ENCODE assay signal across 1 cellular context in the genomic region with DNA sequence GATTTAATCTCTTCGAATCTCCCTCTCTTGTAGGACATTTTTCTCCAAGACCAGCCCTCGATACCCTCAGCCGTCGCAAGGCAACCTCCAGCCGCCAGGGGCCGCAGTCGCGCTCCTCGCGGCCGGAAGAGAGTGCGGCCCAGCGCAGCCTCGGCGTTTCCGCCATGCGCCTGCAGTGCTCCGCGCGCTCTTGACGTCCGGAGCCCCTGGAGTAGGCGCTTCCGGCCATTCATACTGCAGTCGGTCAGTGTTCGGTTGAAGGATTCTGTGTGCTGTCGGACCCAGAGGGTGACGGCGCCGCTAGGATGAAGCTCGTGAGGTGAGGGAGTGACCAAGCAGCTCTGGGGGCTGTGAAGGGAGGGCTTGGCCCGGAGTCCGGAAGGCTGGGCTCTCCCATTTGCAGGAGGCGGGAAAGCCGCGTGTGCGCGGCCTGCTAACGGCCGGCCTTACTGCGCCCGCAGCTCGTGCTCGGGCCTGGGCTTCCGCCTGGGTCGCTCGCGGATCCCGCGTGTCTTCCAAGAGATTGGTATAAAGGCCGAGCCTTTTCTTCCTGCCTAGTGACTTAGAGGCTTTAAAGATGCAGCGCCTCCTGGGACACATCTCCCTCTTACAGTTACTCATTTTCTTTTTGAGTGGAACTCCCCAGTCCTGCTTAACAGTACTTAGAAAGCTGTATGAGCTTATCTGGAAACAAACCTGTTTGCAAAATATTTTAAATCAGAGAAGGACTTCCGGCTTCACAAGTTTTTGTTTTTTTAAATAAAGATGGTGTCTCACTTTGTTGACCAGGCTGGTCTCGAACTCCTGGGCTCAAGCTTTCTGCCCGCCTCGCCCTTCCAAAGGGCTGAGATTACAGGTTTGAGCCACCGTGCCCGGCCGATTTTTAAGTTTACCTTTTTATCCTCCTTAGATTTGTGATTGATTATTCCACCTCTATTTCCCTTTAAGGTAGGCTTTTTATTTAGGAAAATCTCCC.
TF ChIP-seq lines count a peak whose summit lies in the region.

A gene (plus strand): TSS at position 190 of the 976 bp plus-strand sequence. CDS start 116 bp downstream, at position 306.

TF ChIP-seq in WTC11, 78 proteins besides CTCF, POLR2A, EP300 and RAD21 (continued from another document and continues in another):
- TF ChIP-seq, protein P1, sequence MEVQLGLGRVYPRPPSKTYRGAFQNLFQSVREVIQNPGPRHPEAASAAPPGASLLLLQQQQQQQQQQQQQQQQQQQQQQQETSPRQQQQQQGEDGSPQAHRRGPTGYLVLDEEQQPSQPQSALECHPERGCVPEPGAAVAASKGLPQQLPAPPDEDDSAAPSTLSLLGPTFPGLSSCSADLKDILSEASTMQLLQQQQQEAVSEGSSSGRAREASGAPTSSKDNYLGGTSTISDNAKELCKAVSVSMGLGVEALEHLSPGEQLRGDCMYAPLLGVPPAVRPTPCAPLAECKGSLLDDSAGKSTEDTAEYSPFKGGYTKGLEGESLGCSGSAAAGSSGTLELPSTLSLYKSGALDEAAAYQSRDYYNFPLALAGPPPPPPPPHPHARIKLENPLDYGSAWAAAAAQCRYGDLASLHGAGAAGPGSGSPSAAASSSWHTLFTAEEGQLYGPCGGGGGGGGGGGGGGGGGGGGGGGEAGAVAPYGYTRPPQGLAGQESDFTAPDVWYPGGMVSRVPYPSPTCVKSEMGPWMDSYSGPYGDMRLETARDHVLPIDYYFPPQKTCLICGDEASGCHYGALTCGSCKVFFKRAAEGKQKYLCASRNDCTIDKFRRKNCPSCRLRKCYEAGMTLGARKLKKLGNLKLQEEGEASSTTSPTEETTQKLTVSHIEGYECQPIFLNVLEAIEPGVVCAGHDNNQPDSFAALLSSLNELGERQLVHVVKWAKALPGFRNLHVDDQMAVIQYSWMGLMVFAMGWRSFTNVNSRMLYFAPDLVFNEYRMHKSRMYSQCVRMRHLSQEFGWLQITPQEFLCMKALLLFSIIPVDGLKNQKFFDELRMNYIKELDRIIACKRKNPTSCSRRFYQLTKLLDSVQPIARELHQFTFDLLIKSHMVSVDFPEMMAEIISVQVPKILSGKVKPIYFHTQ (CRISPR knock-in tag; IDR thresholded peaks at IDR 0.05): no peak
- peak; percentile 56; the same call in 1 of the 2 replicates for TF ChIP-seq JUN (CRISPR knock-in tag; IDR thresholded peaks at IDR 0.05)
- TF ChIP-seq, protein P2, sequence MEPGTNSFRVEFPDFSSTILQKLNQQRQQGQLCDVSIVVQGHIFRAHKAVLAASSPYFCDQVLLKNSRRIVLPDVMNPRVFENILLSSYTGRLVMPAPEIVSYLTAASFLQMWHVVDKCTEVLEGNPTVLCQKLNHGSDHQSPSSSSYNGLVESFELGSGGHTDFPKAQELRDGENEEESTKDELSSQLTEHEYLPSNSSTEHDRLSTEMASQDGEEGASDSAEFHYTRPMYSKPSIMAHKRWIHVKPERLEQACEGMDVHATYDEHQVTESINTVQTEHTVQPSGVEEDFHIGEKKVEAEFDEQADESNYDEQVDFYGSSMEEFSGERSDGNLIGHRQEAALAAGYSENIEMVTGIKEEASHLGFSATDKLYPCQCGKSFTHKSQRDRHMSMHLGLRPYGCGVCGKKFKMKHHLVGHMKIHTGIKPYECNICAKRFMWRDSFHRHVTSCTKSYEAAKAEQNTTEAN (CRISPR knock-in tag; IDR thresholded peaks at IDR 0.05): peak; percentile 56; the same call in 1 of the 2 replicates
- no peak for TF ChIP-seq CBFB (CRISPR knock-in tag; IDR thresholded peaks at IDR 0.05; ENCODE audit: low read depth)
- TF ChIP-seq, protein P3, sequence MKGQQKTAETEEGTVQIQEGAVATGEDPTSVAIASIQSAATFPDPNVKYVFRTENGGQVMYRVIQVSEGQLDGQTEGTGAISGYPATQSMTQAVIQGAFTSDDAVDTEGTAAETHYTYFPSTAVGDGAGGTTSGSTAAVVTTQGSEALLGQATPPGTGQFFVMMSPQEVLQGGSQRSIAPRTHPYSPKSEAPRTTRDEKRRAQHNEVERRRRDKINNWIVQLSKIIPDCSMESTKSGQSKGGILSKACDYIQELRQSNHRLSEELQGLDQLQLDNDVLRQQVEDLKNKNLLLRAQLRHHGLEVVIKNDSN (CRISPR knock-in tag; IDR thresholded peaks at IDR 0.05): peak; percentile 65; the same call in 1 of the 2 replicates
- TF ChIP-seq, protein P4, sequence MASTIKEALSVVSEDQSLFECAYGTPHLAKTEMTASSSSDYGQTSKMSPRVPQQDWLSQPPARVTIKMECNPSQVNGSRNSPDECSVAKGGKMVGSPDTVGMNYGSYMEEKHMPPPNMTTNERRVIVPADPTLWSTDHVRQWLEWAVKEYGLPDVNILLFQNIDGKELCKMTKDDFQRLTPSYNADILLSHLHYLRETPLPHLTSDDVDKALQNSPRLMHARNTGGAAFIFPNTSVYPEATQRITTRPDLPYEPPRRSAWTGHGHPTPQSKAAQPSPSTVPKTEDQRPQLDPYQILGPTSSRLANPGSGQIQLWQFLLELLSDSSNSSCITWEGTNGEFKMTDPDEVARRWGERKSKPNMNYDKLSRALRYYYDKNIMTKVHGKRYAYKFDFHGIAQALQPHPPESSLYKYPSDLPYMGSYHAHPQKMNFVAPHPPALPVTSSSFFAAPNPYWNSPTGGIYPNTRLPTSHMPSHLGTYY (CRISPR knock-in tag; IDR thresholded peaks at IDR 0.05): no peak; the same call in 1 of the 2 replicates
- TF ChIP-seq ESRRA (CRISPR knock-in tag; IDR thresholded peaks at IDR 0.05; ENCODE audit: borderline replicate concordance): peak; percentile 41; the same call in 1 of the 2 replicates
- no peak for TF ChIP-seq ZNF671 (CRISPR knock-in tag; IDR thresholded peaks at IDR 0.05)
- TF ChIP-seq NR3C1 (CRISPR knock-in tag; conservative IDR thresholded peaks at IDR 0.05; ENCODE audit: low read depth): no peak
- TF ChIP-seq CREB1 (CRISPR knock-in tag; IDR thresholded peaks at IDR 0.05): peak; percentile 55; the same call in 1 of the 2 replicates
- TF ChIP-seq, protein P5, sequence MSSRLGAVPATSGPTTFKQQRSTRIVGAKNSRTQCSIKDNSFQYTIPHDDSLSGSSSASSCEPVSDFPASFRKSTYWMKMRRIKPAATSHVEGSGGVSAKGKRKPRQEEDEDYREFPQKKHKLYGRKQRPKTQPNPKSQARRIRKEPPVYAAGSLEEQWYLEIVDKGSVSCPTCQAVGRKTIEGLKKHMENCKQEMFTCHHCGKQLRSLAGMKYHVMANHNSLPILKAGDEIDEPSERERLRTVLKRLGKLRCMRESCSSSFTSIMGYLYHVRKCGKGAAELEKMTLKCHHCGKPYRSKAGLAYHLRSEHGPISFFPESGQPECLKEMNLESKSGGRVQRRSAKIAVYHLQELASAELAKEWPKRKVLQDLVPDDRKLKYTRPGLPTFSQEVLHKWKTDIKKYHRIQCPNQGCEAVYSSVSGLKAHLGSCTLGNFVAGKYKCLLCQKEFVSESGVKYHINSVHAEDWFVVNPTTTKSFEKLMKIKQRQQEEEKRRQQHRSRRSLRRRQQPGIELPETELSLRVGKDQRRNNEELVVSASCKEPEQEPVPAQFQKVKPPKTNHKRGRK (CRISPR knock-in tag; IDR thresholded peaks at IDR 0.05; ENCODE audit: borderline replicate concordance): no peak
- TF ChIP-seq, protein P6, sequence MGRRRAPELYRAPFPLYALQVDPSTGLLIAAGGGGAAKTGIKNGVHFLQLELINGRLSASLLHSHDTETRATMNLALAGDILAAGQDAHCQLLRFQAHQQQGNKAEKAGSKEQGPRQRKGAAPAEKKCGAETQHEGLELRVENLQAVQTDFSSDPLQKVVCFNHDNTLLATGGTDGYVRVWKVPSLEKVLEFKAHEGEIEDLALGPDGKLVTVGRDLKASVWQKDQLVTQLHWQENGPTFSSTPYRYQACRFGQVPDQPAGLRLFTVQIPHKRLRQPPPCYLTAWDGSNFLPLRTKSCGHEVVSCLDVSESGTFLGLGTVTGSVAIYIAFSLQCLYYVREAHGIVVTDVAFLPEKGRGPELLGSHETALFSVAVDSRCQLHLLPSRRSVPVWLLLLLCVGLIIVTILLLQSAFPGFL (CRISPR knock-in tag; IDR thresholded peaks at IDR 0.05; ENCODE audit: borderline replicate concordance): 0 out of 2 replicates have a peak, but pooled peaks have one; percentile 29
- TF ChIP-seq, protein P7, sequence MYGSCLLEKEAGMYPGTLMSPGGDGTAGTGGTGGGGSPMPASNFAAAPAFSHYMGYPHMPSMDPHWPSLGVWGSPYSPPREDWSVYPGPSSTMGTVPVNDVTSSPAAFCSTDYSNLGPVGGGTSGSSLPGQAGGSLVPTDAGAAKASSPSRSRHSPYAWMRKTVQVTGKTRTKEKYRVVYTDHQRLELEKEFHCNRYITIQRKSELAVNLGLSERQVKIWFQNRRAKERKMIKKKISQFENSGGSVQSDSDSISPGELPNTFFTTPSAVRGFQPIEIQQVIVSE (CRISPR knock-in tag; IDR thresholded peaks at IDR 0.05; ENCODE audit: borderline replicate concordance): no peak
- peak; percentile 80 for TF ChIP-seq TEAD4 (CRISPR knock-in tag; IDR thresholded peaks at IDR 0.05)
- TF ChIP-seq HMGA2 (CRISPR knock-in tag; IDR thresholded peaks at IDR 0.05): no peak
- TF ChIP-seq NFATC4 (CRISPR knock-in tag; IDR thresholded peaks at IDR 0.05): no peak
- TF ChIP-seq, protein P8, sequence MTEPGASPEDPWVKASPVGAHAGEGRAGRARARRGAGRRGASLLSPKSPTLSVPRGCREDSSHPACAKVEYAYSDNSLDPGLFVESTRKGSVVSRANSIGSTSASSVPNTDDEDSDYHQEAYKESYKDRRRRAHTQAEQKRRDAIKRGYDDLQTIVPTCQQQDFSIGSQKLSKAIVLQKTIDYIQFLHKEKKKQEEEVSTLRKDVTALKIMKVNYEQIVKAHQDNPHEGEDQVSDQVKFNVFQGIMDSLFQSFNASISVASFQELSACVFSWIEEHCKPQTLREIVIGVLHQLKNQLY (CRISPR knock-in tag; IDR thresholded peaks at IDR 0.05): no peak
- peak; percentile 75; the same call in 1 of the 2 replicates for TF ChIP-seq KAT7 (CRISPR knock-in tag; IDR thresholded peaks at IDR 0.05; ENCODE audit: borderline replicate concordance)
- TF ChIP-seq, protein P9, sequence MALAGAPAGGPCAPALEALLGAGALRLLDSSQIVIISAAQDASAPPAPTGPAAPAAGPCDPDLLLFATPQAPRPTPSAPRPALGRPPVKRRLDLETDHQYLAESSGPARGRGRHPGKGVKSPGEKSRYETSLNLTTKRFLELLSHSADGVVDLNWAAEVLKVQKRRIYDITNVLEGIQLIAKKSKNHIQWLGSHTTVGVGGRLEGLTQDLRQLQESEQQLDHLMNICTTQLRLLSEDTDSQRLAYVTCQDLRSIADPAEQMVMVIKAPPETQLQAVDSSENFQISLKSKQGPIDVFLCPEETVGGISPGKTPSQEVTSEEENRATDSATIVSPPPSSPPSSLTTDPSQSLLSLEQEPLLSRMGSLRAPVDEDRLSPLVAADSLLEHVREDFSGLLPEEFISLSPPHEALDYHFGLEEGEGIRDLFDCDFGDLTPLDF (CRISPR knock-in tag; IDR thresholded peaks at IDR 0.05): 0 out of 2 replicates have a peak, but pooled peaks have one; percentile 37
- 0 out of 2 replicates have a peak, but pooled peaks have one; percentile 39 for TF ChIP-seq EMX1 (CRISPR knock-in tag; IDR thresholded peaks at IDR 0.05)
- TF ChIP-seq GRHL2 (CRISPR knock-in tag; IDR thresholded peaks at IDR 0.05; ENCODE audit: insufficient replicate concordance, severe bottlenecking): no peak
- TF ChIP-seq ETV6 (CRISPR knock-in tag; IDR thresholded peaks at IDR 0.05): peak; percentile 97; the same call in 1 of the 2 replicates
- TF ChIP-seq SP1 (CRISPR knock-in tag; conservative IDR thresholded peaks at IDR 0.05): peak; percentile 89
- 0 out of 2 replicates have a peak, but pooled peaks have one; percentile 13 for TF ChIP-seq ZNF317 (CRISPR knock-in tag; IDR thresholded peaks at IDR 0.05; ENCODE audit: borderline replicate concordance, low read depth)
- no peak for TF ChIP-seq ZNF416 (CRISPR knock-in tag; IDR thresholded peaks at IDR 0.05)
- TF ChIP-seq ZNF121 (CRISPR knock-in tag; IDR thresholded peaks at IDR 0.05): no peak
- TF ChIP-seq TEAD1 (CRISPR knock-in tag; IDR thresholded peaks at IDR 0.05): peak; percentile 94
- TF ChIP-seq GTF2I (CRISPR knock-in tag; conservative IDR thresholded peaks at IDR 0.05): no peak
- no peak for TF ChIP-seq TP53 (CRISPR knock-in tag; IDR thresholded peaks at IDR 0.05)
- TF ChIP-seq, protein P10, sequence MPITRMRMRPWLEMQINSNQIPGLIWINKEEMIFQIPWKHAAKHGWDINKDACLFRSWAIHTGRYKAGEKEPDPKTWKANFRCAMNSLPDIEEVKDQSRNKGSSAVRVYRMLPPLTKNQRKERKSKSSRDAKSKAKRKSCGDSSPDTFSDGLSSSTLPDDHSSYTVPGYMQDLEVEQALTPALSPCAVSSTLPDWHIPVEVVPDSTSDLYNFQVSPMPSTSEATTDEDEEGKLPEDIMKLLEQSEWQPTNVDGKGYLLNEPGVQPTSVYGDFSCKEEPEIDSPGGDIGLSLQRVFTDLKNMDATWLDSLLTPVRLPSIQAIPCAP (CRISPR knock-in tag; IDR thresholded peaks at IDR 0.05): peak; percentile 69; the same call in 1 of the 2 replicates
- TF ChIP-seq NR1H2 (CRISPR knock-in tag; IDR thresholded peaks at IDR 0.05): no peak
- TF ChIP-seq ZNF423 (CRISPR knock-in tag; IDR thresholded peaks at IDR 0.05): no peak
- TF ChIP-seq SOX15 (CRISPR knock-in tag; IDR thresholded peaks at IDR 0.05): no peak
- TF ChIP-seq, protein P11, sequence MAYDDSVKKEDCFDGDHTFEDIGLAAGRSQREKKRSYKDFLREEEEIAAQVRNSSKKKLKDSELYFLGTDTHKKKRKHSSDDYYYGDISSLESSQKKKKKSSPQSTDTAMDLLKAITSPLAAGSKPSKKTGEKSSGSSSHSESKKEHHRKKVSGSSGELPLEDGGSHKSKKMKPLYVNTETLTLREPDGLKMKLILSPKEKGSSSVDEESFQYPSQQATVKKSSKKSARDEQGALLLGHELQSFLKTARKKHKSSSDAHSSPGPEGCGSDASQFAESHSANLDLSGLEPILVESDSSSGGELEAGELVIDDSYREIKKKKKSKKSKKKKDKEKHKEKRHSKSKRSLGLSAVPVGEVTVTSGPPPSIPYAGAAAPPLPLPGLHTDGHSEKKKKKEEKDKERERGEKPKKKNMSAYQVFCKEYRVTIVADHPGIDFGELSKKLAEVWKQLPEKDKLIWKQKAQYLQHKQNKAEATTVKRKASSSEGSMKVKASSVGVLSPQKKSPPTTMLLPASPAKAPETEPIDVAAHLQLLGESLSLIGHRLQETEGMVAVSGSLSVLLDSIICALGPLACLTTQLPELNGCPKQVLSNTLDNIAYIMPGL (CRISPR knock-in tag; IDR thresholded peaks at IDR 0.05): peak; percentile 94
- TF ChIP-seq, protein P12, sequence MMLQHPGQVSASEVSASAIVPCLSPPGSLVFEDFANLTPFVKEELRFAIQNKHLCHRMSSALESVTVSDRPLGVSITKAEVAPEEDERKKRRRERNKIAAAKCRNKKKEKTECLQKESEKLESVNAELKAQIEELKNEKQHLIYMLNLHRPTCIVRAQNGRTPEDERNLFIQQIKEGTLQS (CRISPR knock-in tag; conservative IDR thresholded peaks at IDR 0.05): no peak
- TF ChIP-seq, protein P13, sequence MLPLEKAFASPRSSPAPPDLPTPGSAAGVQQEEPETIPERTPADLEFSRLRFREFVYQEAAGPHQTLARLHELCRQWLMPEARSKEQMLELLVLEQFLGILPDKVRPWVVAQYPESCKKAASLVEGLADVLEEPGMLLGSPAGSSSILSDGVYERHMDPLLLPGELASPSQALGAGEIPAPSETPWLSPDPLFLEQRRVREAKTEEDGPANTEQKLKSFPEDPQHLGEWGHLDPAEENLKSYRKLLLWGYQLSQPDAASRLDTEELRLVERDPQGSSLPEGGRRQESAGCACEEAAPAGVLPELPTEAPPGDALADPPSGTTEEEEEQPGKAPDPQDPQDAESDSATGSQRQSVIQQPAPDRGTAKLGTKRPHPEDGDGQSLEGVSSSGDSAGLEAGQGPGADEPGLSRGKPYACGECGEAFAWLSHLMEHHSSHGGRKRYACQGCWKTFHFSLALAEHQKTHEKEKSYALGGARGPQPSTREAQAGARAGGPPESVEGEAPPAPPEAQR (CRISPR knock-in tag; IDR thresholded peaks at IDR 0.05): no peak
- TF ChIP-seq ELF4 (CRISPR knock-in tag; IDR thresholded peaks at IDR 0.05; ENCODE audit: low read depth): no peak
- peak; percentile 87 for TF ChIP-seq FOXP1 (CRISPR knock-in tag; IDR thresholded peaks at IDR 0.05; ENCODE audit: borderline replicate concordance)
- TF ChIP-seq GABPB1 (CRISPR knock-in tag; IDR thresholded peaks at IDR 0.05): peak; percentile 93
- 0 out of 2 replicates have a peak, but pooled peaks have one; percentile 37 for TF ChIP-seq NR2C2 (CRISPR knock-in tag; IDR thresholded peaks at IDR 0.05)
